ENCODE assay signal across 9 cellular contexts in genomic region chr2:15940661-15941482, GRCh38. TPM values are rescaled to one million over a fixed set of nuclear protein-coding genes. Genes with fewer than 3 reads are reported as not detected.
DNase-seq lines count a peak whose midpoint lies in the region; ATAC-seq and TF ChIP-seq lines count a peak whose summit lies in the region.
"Had no signal": no experiment of that assay in that cellular context is flagged by ENCODE, and none has a peak within 500 bp of the region (broad histone marks: within the 10 kb centered on the region; RNA-seq: fewer than 3 reads in every experiment).

No MANE protein-coding gene starts in this region.

- H3K4me2 ChIP-seq in PC-3 (ENCODE audit: low read length): no peak overlapping the region

- H3K27ac Mint-ChIP-seq in activated CD4-positive, alpha-beta T cell treated with anti-CD3 and anti-CD28 coated beads, Interleukin-2, amount 10 ng/mL, durations not matched to agents 24 days and 14 days: no peak overlapping the region
- H3K27ac Mint-ChIP-seq in activated naive CD8-positive, alpha-beta T cell treated with anti-CD3 and anti-CD28 coated beads for 36 hours: no peak overlapping the region
- no peak overlapping the region for H3K27ac Mint-ChIP-seq in stimulated activated naive CD8-positive, alpha-beta T cell treated with anti-CD3 and anti-CD28 coated beads, Interleukin-15, amount 100 ng/mL, for 72 hours

- peaks cover 40% of the 10 kb centered on the region for H3K27me3 ChIP-seq in kidney epithelial cell (ENCODE audit: control insufficient read depth, insufficient read depth, low read length)
- peaks cover 67% of the 10 kb centered on the region for H3K27me3 ChIP-seq in PC-3 (ENCODE audit: low read length)

- H3K9me3 Mint-ChIP-seq in activated CD4-positive, alpha-beta T cell treated with anti-CD3 and anti-CD28 coated beads, Interleukin-2, amount 10 ng/mL, durations not matched to agents 24 days and 14 days: no peaks in the 10 kb centered on the region
- no peaks in the 10 kb centered on the region for H3K9me3 Mint-ChIP-seq in activated naive CD8-positive, alpha-beta T cell treated with anti-CD3 and anti-CD28 coated beads for 36 hours
- no peaks in the 10 kb centered on the region for H3K9me3 Mint-ChIP-seq in stimulated activated naive CD8-positive, alpha-beta T cell treated with anti-CD3 and anti-CD28 coated beads, Interleukin-15, amount 100 ng/mL, for 72 hours

- POLR2A ChIA-PET in PC-3 (lab: Charles Lee; ENCODE audit: unreplicated experiment): no interaction called here

- H3K36me3 ChIP-seq in kidney epithelial cell (ENCODE audit: control insufficient read depth, insufficient read depth, low read length): no peaks in the 10 kb centered on the region
- H3K36me3 ChIP-seq in PC-3 (ENCODE audit: low read depth, low read length): no peaks in the 10 kb centered on the region

- H3K4me3 Mint-ChIP-seq in activated CD4-positive, alpha-beta T cell treated with anti-CD3 and anti-CD28 coated beads, Interleukin-2, amount 10 ng/mL, durations not matched to agents 24 days and 14 days: peak overlapping the region; percentile 44
- H3K4me3 Mint-ChIP-seq in activated naive CD8-positive, alpha-beta T cell treated with anti-CD3 and anti-CD28 coated beads for 36 hours: peak overlapping the region; percentile 77
- H3K4me3 Mint-ChIP-seq in stimulated activated naive CD8-positive, alpha-beta T cell treated with anti-CD3 and anti-CD28 coated beads, Interleukin-15, amount 100 ng/mL, for 72 hours: peak overlapping the region; percentile 79 to 82

- H3K9me2 ChIP-seq in PC-3 (replicated peaks; ENCODE audit: low read length): no peaks in the 10 kb centered on the region

- H3K27me3 Mint-ChIP-seq in activated CD4-positive, alpha-beta T cell treated with anti-CD3 and anti-CD28 coated beads, Interleukin-2, amount 10 ng/mL, durations not matched to agents 24 days and 14 days: peaks cover 66% of the 10 kb centered on the region
- H3K27me3 Mint-ChIP-seq in activated naive CD8-positive, alpha-beta T cell treated with anti-CD3 and anti-CD28 coated beads for 36 hours: peaks cover 65% of the 10 kb centered on the region
- peaks cover 90% of the 10 kb centered on the region for H3K27me3 Mint-ChIP-seq in stimulated activated naive CD8-positive, alpha-beta T cell treated with anti-CD3 and anti-CD28 coated beads, Interleukin-15, amount 100 ng/mL, for 72 hours

- H3K9me3 ChIP-seq in PC-3 (ENCODE audit: low read length): no peaks in the 10 kb centered on the region

- no peak overlapping the region for H3K27ac ChIP-seq in PC-3 (ENCODE audit: low read length)

- peak; percentile 56 for DNase-seq in activated CD4-positive, alpha-beta T cell treated with anti-CD3 and anti-CD28 coated beads, Interleukin-2, amount 10 ng/mL, durations not matched to agents 24 days and 14 days
- no peak for DNase-seq in activated CD4-positive, alpha-beta T cell treated with anti-CD3 and anti-CD28 coated beads for 1 hour
- peak; percentile 28 for DNase-seq in activated naive CD8-positive, alpha-beta T cell treated with anti-CD3 and anti-CD28 coated beads for 36 hours
- DNase-seq in kidney epithelial cell (ENCODE audit: low read depth) (no peak), PC-3 (no peak), NCI-H187 treated with DMSO at 0.1 percent for 48 hours (lab: John Stamatoyannopoulos, UW) (no peak), NCI-H2196 treated with DMSO at 0.1 percent for 48 hours (lab: John Stamatoyannopoulos, UW; ENCODE audit: unreplicated experiment) (no peak)
- peak; percentile 5 to 11 for DNase-seq in stimulated activated naive CD8-positive, alpha-beta T cell treated with anti-CD3 and anti-CD28 coated beads, Interleukin-15, amount 100 ng/mL, for 72 hours

- ATAC-seq in stimulated activated naive CD8-positive, alpha-beta T cell treated with anti-CD3 and anti-CD28 coated beads, Interleukin-15, amount 100 ng/mL, for 72 hours: peak; percentile 32
- no peak for ATAC-seq in PC-3

- H4K20me1 ChIP-seq in PC-3 (ENCODE audit: low read length): no peaks in the 10 kb centered on the region

- intact Hi-C loops in activated CD4-positive, alpha-beta T cell treated with anti-CD3 and anti-CD28 coated beads, Interleukin-2, amount 10 ng/mL, durations not matched to agents 24 days and 14 days (cut with micrococcal nuclease): loop anchor here (5.0 kb wide), 1 partner anchor 201 kb away; no protein-coding TSS in a partner anchor
- intact Hi-C loops in PC-3 (cut with micrococcal nuclease): no loop called here

- H2AFZ ChIP-seq in PC-3 (ENCODE audit: low read length): no peak overlapping the region

- H3K4me3 ChIP-seq in kidney epithelial cell (ENCODE audit: low read depth, low read length) (peak overlapping the region; percentile 52), PC-3 (ENCODE audit: low read length) (no peak overlapping the region)

- TF ChIP-seq CTCF in kidney epithelial cell (IDR thresholded peaks at IDR 0.05; ENCODE audit: insufficient read depth, low read length, poor library complexity, severe bottlenecking) (no peak), PC-3 (conservative IDR thresholded peaks at IDR 0.05; ENCODE audit: low read depth, low read length) (no peak)

- H3F3A ChIP-seq in PC-3 (ENCODE audit: low read length, unreplicated experiment): no peaks in the 10 kb centered on the region

- CTCF ChIA-PET in PC-3 (lab: Charles Lee): no interaction called here

- H3K4me1 Mint-ChIP-seq in activated CD4-positive, alpha-beta T cell treated with anti-CD3 and anti-CD28 coated beads, Interleukin-2, amount 10 ng/mL, durations not matched to agents 24 days and 14 days: peaks cover 2% of the 10 kb centered on the region
- peaks cover 22% of the 10 kb centered on the region for H3K4me1 Mint-ChIP-seq in activated naive CD8-positive, alpha-beta T cell treated with anti-CD3 and anti-CD28 coated beads for 36 hours
- peaks cover 43% of the 10 kb centered on the region for H3K4me1 Mint-ChIP-seq in stimulated activated naive CD8-positive, alpha-beta T cell treated with anti-CD3 and anti-CD28 coated beads, Interleukin-15, amount 100 ng/mL, for 72 hours

- H3K36me3 Mint-ChIP-seq in activated CD4-positive, alpha-beta T cell treated with anti-CD3 and anti-CD28 coated beads, Interleukin-2, amount 10 ng/mL, durations not matched to agents 24 days and 14 days (ENCODE audit: low read depth): no peaks in the 10 kb centered on the region
- H3K36me3 Mint-ChIP-seq in activated naive CD8-positive, alpha-beta T cell treated with anti-CD3 and anti-CD28 coated beads for 36 hours: no peaks in the 10 kb centered on the region

- BruUV-seq in PC-3 (replicated peaks; lab: Mats Ljungman, UMichigan): no TSS peak

- H3K79me2 ChIP-seq in PC-3 (ENCODE audit: low read length): no peaks in the 10 kb centered on the region

- H3K4me1 ChIP-seq in PC-3 (ENCODE audit: insufficient read depth, low read length): 0 out of 2 replicates have a peak, but pooled peaks cover 6% of the 10 kb centered on the region

- H3K9ac ChIP-seq in PC-3 (ENCODE audit: low read length): no peak overlapping the region

RNA-seq across cellular contexts. Expression of gene MYCN, which starts 0.5 kb away (rescaled TPM):
- 0.12 TPM in 1 of 2 replicates, not detected in the other for total RNA-seq in activated CD4-positive, alpha-beta T cell treated with anti-CD3 and anti-CD28 coated beads, Interleukin-2, amount 10 ng/mL, durations not matched to agents 24 days and 14 days
- under 1 TPM in 1 of 2 experiments, not detected in 1; 0.16 TPM for total RNA-seq in activated naive CD8-positive, alpha-beta T cell treated with anti-CD3 and anti-CD28 coated beads for 36 hours
- total RNA-seq in kidney epithelial cell: 0.54 and 2.3 TPM in 2 replicates
- total RNA-seq in PC-3 (2014; rRNA removed): not detected in 2 replicates
- total RNA-seq: T-helper 1 cell treated with Interleukin-12 subunit alpha and Interleukin-12 subunit beta and Interleukin-4 antibody, amounts not matched to agents 30 ng/mL and 1 ng/mL, for 36 hours had no signal

Comparison
In these comparisons a context has a peak if more than half of its experiments do, and no peak if none do; other contexts are left out.
1. DNase-seq: peak in activated CD4-positive, alpha-beta T cell treated with anti-CD3 and anti-CD28 coated beads, Interleukin-2, amount 10 ng/mL, durations not matched to agents 24 days and 14 days (single experiment), activated naive CD8-positive, alpha-beta T cell treated with anti-CD3 and anti-CD28 coated beads for 36 hours (single experiment) and stimulated activated naive CD8-positive, alpha-beta T cell treated with anti-CD3 and anti-CD28 coated beads, Interleukin-15, amount 100 ng/mL, for 72 hours (2 of 2); none in activated CD4-positive, alpha-beta T cell treated with anti-CD3 and anti-CD28 coated beads for 1 hour (single experiment), kidney epithelial cell (single experiment), PC-3 (single experiment), NCI-H187 treated with DMSO at 0.1 percent for 48 hours (single experiment) and NCI-H2196 treated with DMSO at 0.1 percent for 48 hours (single experiment).
2. Peak in every context shown above with its lines, with median percentiles within 50 percentile points of each other: H3K4me3 Mint-ChIP-seq.